In genomic region chr21:16079830-16080229, GRCh38 we compare ENCODE assay signal across 2 cellular contexts.
A peak's percentile ranks its signal among the peaks of the same experiment; 100 is the strongest.
TF ChIP-seq lines count a peak whose summit lies in the region.

No MANE protein-coding gene starts in this region.

TF ChIP-seq in HEK293, 187 proteins besides CTCF, POLR2A, EP300 and RAD21 (continued from another document and continues in another):
- TF ChIP-seq, protein P1, sequence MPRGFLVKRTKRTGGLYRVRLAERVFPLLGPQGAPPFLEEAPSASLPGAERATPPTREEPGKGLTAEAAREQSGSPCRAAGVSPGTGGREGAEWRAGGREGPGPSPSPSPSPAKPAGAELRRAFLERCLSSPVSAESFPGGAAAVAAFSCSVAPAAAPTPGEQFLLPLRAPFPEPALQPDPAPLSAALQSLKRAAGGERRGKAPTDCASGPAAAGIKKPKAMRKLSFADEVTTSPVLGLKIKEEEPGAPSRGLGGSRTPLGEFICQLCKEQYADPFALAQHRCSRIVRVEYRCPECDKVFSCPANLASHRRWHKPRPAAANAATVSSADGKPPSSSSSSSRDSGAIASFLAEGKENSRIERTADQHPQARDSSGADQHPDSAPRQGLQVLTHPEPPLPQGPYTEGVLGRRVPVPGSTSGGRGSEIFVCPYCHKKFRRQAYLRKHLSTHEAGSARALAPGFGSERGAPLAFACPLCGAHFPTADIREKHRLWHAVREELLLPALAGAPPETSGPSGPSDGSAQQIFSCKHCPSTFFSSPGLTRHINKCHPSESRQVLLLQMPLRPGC (tag by site-specific recombination; IDR thresholded peaks at IDR 0.05): no peak
- no peak for TF ChIP-seq SCRT2 (tag by site-specific recombination; IDR thresholded peaks at IDR 0.05)
- TF ChIP-seq ZNF354C (tag by site-specific recombination; IDR thresholded peaks at IDR 0.05; ENCODE audit: borderline replicate concordance, low read depth): no peak
- no peak for TF ChIP-seq ZNF560 (tag by site-specific recombination; IDR thresholded peaks at IDR 0.05; ENCODE audit: borderline replicate concordance)
- no peak for TF ChIP-seq ZNF404 (tag by site-specific recombination; IDR thresholded peaks at IDR 0.05)
- TF ChIP-seq ZNF664 (tag by site-specific recombination; IDR thresholded peaks at IDR 0.05): peak; percentile 50; the same call in 1 of the 2 replicates
- TF ChIP-seq HOXA7 (CRISPR knock-in tag; IDR thresholded peaks at IDR 0.05; ENCODE audit: borderline replicate concordance): no peak
- TF ChIP-seq, protein P2, sequence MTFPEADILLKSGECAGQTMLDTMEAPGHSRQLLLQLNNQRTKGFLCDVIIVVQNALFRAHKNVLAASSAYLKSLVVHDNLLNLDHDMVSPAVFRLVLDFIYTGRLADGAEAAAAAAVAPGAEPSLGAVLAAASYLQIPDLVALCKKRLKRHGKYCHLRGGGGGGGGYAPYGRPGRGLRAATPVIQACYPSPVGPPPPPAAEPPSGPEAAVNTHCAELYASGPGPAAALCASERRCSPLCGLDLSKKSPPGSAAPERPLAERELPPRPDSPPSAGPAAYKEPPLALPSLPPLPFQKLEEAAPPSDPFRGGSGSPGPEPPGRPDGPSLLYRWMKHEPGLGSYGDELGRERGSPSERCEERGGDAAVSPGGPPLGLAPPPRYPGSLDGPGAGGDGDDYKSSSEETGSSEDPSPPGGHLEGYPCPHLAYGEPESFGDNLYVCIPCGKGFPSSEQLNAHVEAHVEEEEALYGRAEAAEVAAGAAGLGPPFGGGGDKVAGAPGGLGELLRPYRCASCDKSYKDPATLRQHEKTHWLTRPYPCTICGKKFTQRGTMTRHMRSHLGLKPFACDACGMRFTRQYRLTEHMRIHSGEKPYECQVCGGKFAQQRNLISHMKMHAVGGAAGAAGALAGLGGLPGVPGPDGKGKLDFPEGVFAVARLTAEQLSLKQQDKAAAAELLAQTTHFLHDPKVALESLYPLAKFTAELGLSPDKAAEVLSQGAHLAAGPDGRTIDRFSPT (tag by site-specific recombination; IDR thresholded peaks at IDR 0.05): peak; percentile 75
- TF ChIP-seq ZNF350 (tag by site-specific recombination; IDR thresholded peaks at IDR 0.05): no peak
- no peak; the same call in 1 of the 2 replicates for TF ChIP-seq OSR2 (tag by site-specific recombination; IDR thresholded peaks at IDR 0.05)
- TF ChIP-seq ZNF391 (tag by site-specific recombination; IDR thresholded peaks at IDR 0.05; ENCODE audit: borderline replicate concordance, low read depth): no peak
- TF ChIP-seq, protein P3, sequence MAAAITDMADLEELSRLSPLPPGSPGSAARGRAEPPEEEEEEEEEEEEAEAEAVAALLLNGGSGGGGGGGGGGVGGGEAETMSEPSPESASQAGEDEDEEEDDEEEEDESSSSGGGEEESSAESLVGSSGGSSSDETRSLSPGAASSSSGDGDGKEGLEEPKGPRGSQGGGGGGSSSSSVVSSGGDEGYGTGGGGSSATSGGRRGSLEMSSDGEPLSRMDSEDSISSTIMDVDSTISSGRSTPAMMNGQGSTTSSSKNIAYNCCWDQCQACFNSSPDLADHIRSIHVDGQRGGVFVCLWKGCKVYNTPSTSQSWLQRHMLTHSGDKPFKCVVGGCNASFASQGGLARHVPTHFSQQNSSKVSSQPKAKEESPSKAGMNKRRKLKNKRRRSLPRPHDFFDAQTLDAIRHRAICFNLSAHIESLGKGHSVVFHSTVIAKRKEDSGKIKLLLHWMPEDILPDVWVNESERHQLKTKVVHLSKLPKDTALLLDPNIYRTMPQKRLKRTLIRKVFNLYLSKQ (tag by site-specific recombination; IDR thresholded peaks at IDR 0.05; ENCODE audit: borderline replicate concordance): no peak
- TF ChIP-seq, protein P4, sequence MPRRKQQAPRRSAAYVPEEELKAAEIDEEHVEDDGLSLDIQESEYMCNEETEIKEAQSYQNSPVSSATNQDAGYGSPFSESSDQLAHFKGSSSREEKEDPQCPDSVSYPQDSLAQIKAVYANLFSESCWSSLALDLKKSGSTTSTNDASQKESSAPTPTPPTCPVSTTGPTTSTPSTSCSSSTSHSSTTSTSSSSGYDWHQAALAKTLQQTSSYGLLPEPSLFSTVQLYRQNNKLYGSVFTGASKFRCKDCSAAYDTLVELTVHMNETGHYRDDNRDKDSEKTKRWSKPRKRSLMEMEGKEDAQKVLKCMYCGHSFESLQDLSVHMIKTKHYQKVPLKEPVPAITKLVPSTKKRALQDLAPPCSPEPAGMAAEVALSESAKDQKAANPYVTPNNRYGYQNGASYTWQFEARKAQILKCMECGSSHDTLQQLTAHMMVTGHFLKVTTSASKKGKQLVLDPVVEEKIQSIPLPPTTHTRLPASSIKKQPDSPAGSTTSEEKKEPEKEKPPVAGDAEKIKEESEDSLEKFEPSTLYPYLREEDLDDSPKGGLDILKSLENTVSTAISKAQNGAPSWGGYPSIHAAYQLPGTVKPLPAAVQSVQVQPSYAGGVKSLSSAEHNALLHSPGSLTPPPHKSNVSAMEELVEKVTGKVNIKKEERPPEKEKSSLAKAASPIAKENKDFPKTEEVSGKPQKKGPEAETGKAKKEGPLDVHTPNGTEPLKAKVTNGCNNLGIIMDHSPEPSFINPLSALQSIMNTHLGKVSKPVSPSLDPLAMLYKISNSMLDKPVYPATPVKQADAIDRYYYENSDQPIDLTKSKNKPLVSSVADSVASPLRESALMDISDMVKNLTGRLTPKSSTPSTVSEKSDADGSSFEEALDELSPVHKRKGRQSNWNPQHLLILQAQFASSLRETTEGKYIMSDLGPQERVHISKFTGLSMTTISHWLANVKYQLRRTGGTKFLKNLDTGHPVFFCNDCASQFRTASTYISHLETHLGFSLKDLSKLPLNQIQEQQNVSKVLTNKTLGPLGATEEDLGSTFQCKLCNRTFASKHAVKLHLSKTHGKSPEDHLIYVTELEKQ (tag by site-specific recombination; IDR thresholded peaks at IDR 0.05; ENCODE audit: borderline replicate concordance): peak; percentile 46; the same call in 1 of the 2 replicates
- TF ChIP-seq ZNF394 (tag by site-specific recombination; IDR thresholded peaks at IDR 0.05; ENCODE audit: borderline replicate concordance): 0 out of 2 replicates have a peak, but pooled peaks have one; percentile 11
- TF ChIP-seq ZNF37A (tag by site-specific recombination; IDR thresholded peaks at IDR 0.05): no peak
- no peak for TF ChIP-seq ZNF626 (tag by site-specific recombination; IDR thresholded peaks at IDR 0.05)
- no peak for TF ChIP-seq ZNF571 (tag by site-specific recombination; IDR thresholded peaks at IDR 0.05)
- no peak for TF ChIP-seq SP3 (tag by site-specific recombination; IDR thresholded peaks at IDR 0.05)
- no peak for TF ChIP-seq YY2 (tag by site-specific recombination; IDR thresholded peaks at IDR 0.05)
- no peak for TF ChIP-seq ZIC2 (tag by site-specific recombination; IDR thresholded peaks at IDR 0.05)
- no peak for TF ChIP-seq SCRT1 (tag by site-specific recombination; IDR thresholded peaks at IDR 0.05; ENCODE audit: borderline replicate concordance)
- TF ChIP-seq ZNF843 (tag by site-specific recombination; IDR thresholded peaks at IDR 0.05): no peak
- TF ChIP-seq ZNF302 (tag by site-specific recombination; IDR thresholded peaks at IDR 0.05; ENCODE audit: low read depth): no peak
- no peak for TF ChIP-seq HOXC10 (CRISPR knock-in tag; IDR thresholded peaks at IDR 0.05)
- TF ChIP-seq ZNF48 (tag by site-specific recombination; IDR thresholded peaks at IDR 0.05): no peak

TF ChIP-seq in GM23338, 12 proteins besides CTCF, POLR2A, EP300 and RAD21 (continued from another document):
- TF ChIP-seq, protein P5, sequence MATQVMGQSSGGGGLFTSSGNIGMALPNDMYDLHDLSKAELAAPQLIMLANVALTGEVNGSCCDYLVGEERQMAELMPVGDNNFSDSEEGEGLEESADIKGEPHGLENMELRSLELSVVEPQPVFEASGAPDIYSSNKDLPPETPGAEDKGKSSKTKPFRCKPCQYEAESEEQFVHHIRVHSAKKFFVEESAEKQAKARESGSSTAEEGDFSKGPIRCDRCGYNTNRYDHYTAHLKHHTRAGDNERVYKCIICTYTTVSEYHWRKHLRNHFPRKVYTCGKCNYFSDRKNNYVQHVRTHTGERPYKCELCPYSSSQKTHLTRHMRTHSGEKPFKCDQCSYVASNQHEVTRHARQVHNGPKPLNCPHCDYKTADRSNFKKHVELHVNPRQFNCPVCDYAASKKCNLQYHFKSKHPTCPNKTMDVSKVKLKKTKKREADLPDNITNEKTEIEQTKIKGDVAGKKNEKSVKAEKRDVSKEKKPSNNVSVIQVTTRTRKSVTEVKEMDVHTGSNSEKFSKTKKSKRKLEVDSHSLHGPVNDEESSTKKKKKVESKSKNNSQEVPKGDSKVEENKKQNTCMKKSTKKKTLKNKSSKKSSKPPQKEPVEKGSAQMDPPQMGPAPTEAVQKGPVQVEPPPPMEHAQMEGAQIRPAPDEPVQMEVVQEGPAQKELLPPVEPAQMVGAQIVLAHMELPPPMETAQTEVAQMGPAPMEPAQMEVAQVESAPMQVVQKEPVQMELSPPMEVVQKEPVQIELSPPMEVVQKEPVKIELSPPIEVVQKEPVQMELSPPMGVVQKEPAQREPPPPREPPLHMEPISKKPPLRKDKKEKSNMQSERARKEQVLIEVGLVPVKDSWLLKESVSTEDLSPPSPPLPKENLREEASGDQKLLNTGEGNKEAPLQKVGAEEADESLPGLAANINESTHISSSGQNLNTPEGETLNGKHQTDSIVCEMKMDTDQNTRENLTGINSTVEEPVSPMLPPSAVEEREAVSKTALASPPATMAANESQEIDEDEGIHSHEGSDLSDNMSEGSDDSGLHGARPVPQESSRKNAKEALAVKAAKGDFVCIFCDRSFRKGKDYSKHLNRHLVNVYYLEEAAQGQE (IDR thresholded peaks at IDR 0.05; ENCODE audit: unreplicated experiment): no peak
- TF ChIP-seq, protein P6, sequence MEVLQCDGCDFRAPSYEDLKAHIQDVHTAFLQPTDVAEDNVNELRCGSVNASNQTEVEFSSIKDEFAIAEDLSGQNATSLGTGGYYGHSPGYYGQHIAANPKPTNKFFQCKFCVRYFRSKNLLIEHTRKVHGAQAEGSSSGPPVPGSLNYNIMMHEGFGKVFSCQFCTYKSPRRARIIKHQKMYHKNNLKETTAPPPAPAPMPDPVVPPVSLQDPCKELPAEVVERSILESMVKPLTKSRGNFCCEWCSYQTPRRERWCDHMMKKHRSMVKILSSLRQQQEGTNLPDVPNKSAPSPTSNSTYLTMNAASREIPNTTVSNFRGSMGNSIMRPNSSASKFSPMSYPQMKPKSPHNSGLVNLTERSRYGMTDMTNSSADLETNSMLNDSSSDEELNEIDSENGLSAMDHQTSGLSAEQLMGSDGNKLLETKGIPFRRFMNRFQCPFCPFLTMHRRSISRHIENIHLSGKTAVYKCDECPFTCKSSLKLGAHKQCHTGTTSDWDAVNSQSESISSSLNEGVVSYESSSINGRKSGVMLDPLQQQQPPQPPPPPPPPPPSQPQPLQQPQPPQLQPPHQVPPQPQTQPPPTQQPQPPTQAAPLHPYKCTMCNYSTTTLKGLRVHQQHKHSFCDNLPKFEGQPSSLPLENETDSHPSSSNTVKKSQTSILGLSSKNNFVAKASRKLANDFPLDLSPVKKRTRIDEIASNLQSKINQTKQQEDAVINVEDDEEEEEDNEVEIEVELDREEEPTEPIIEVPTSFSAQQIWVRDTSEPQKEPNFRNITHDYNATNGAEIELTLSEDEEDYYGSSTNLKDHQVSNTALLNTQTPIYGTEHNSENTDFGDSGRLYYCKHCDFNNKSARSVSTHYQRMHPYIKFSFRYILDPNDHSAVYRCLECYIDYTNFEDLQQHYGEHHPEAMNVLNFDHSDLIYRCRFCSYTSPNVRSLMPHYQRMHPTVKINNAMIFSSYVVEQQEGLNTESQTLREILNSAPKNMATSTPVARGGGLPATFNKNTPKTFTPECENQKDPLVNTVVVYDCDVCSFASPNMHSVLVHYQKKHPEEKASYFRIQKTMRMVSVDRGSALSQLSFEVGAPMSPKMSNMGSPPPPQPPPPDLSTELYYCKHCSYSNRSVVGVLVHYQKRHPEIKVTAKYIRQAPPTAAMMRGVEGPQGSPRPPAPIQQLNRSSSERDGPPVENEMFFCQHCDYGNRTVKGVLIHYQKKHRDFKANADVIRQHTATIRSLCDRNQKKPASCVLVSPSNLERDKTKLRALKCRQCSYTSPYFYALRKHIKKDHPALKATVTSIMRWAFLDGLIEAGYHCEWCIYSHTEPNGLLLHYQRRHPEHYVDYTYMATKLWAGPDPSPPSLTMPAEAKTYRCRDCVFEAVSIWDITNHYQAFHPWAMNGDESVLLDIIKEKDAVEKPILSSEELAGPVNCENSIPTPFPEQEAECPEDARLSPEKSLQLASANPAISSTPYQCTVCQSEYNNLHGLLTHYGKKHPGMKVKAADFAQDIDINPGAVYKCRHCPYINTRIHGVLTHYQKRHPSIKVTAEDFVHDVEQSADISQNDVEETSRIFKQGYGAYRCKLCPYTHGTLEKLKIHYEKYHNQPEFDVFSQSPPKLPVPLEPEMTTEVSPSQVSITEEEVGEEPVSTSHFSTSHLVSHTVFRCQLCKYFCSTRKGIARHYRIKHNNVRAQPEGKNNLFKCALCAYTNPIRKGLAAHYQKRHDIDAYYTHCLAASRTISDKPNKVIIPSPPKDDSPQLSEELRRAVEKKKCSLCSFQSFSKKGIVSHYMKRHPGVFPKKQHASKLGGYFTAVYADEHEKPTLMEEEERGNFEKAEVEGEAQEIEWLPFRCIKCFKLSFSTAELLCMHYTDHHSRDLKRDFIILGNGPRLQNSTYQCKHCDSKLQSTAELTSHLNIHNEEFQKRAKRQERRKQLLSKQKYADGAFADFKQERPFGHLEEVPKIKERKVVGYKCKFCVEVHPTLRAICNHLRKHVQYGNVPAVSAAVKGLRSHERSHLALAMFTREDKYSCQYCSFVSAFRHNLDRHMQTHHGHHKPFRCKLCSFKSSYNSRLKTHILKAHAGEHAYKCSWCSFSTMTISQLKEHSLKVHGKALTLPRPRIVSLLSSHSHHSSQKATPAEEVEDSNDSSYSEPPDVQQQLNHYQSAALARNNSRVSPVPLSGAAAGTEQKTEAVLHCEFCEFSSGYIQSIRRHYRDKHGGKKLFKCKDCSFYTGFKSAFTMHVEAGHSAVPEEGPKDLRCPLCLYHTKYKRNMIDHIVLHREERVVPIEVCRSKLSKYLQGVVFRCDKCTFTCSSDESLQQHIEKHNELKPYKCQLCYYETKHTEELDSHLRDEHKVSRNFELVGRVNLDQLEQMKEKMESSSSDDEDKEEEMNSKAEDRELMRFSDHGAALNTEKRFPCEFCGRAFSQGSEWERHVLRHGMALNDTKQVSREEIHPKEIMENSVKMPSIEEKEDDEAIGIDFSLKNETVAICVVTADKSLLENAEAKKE (CRISPR knock-in tag; IDR thresholded peaks at IDR 0.05): no peak
- TF ChIP-seq NANOG (IDR thresholded peaks at IDR 0.05; ENCODE audit: borderline replicate concordance) (no peak), POLR2AphosphoS5 (IDR thresholded peaks at IDR 0.05; ENCODE audit: low read depth) (no peak), EZH2 (IDR thresholded peaks at IDR 0.05; ENCODE audit: low read depth, unreplicated experiment) (no peak)
